Comparison of ENCODE assay signal across 3 cellular contexts in genomic region chr12:117658226-117658625, GRCh38.
"Had no signal": no experiment of that assay in that cellular context is flagged by ENCODE, and none has a peak within 500 bp of the region (broad histone marks: within the 10 kb centered on the region; RNA-seq: fewer than 3 reads in every experiment).

No MANE protein-coding gene starts in this region.

- H3K4me3 ChIP-seq: GM12878 had no signal

- ATAC-seq: GM12878 had no signal

- DNase-seq: GDM1, GF-D8 had no signal
